8 cellular contexts compared by ENCODE assay signal in the genomic region with DNA sequence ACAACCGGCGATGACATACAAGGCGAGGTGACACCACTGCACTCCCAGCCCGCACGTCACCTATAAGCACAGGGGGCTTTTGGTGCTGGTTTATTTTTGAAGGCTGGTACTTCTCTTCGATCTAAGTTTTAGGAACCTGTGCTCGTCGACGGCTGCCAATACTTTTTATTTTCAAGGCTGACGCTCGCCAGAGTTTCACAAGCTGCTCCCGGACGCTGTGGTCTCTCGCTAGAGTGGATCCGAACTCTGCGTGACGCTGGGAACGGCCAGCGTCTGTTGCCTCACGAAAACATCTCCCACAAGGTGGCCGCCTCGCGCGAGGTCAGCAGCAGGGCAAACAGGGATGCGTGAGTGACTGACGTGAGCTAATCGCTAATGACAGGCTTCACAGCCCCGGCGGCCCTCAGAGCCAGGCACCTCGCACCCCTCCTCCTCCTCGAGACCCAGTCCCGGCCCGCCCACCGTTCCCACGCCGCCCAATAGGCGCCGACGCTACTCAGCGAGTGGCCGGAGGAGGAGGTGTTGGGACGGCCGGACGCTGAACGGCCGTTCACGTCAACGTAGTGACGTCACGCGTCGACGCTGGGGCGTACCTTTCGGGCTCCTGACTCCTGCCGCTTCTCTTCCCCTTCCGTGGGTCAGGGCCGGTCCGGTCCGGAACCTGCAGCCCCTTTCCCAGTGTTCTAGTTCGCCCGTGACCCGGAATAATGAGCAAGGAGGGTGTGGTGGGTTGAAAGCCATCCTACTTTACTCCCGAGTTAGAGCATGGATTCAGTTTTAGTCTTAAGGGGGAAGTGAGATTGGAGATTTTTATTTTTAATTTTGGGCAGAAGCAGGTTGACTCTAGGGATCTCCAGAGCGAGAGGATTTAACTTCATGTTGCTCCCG. TPM values are rescaled to one million over a fixed set of nuclear protein-coding genes. Genes with fewer than 3 reads are reported as not detected.
DNase-seq lines count a peak whose midpoint lies in the region; TF ChIP-seq lines count a peak whose summit lies in the region.

TSS of gene CLCN3 (plus strand) at position 621 of the 888 bp plus-strand sequence. CDS start 15,351 bp downstream, outside the sequence.

- peak; percentile 97 for DNase-seq in GM03348 (ENCODE audit: low spot score)
- DNase-seq in HFF-Myc (ENCODE audit: extremely low read depth, low read depth) = no peak
- peak; percentile 98 for DNase-seq in NAMALWA (ENCODE audit: low spot score)
- peak; percentile 94 for DNase-seq in SK-N-DZ (ENCODE audit: low spot score)
- peak; percentile 90 for DNase-seq in activated naive CD4-positive, alpha-beta T cell treated with anti-CD3 and anti-CD28 coated beads for 36 hours
- peak; percentile 96 for DNase-seq in foreskin melanocyte

- CTCF ChIA-PET in activated naive CD4-positive, alpha-beta T cell treated with anti-CD3 and anti-CD28 coated beads for 36 hours (lab: Charles Lee) = interaction anchor here (0.7 to 3.9 kb wide), 8 partner anchors 8 to 64 kb away, joined by 3 to 18 read pairs (median 3); no protein-coding TSS in a partner anchor

- H3K4me1 Mint-ChIP-seq in activated naive CD4-positive, alpha-beta T cell treated with anti-CD3 and anti-CD28 coated beads for 36 hours (ENCODE audit: low read depth) = peaks cover 59% of the 10 kb centered on the region

- H3K36me3 Mint-ChIP-seq in activated naive CD4-positive, alpha-beta T cell treated with anti-CD3 and anti-CD28 coated beads for 36 hours (ENCODE audit: low read depth) = peaks cover 1% of the 10 kb centered on the region

- intact Hi-C loops in activated naive CD4-positive, alpha-beta T cell treated with anti-CD3 and anti-CD28 coated beads for 36 hours (cut with micrococcal nuclease) = loop anchor here (1.0 to 2.0 kb wide), 4 partner anchors 8 to 1139 kb away; partner anchors contain the start of genes CBR4, DDX60L and NEK1

- peak within 1 kb of the TSS; percentile 91 for H3K27ac ChIP-seq in subcutaneous abdominal adipose tissue (ENCODE audit: low read depth, low read length)

- H3K9me3 ChIP-seq in neuron (ENCODE audit: low read length) (no peaks in the 10 kb centered on the region), subcutaneous abdominal adipose tissue (ENCODE audit: control insufficient read depth in 5 of 5, low read length in 5 of 5) (no peaks in the 10 kb centered on the region)

- H3K27ac Mint-ChIP-seq in activated naive CD4-positive, alpha-beta T cell treated with anti-CD3 and anti-CD28 coated beads for 36 hours = peak within 1 kb of the TSS; percentile 96

- H2AFZ ChIP-seq in neuron (ENCODE audit: low read depth, low read length) = peak within 1 kb of the TSS; percentile 80

- H3K27me3 ChIP-seq in neuron (ENCODE audit: insufficient read depth, low read length) (no peaks in the 10 kb centered on the region), subcutaneous abdominal adipose tissue (ENCODE audit: control insufficient read depth in 5 of 5, insufficient read depth in 4 of 5, low read length in 5 of 5) (peaks cover 0 to 5% (median 0%) of the 10 kb centered on the region in 5 donors)

- peak within 1 kb of the TSS; percentile 93 for H3K4me3 Mint-ChIP-seq in activated naive CD4-positive, alpha-beta T cell treated with anti-CD3 and anti-CD28 coated beads for 36 hours

- no peaks in the 10 kb centered on the region for H3K27me3 Mint-ChIP-seq in activated naive CD4-positive, alpha-beta T cell treated with anti-CD3 and anti-CD28 coated beads for 36 hours (ENCODE audit: low read depth)

- no peaks in the 10 kb centered on the region for H3K36me3 ChIP-seq in neuron (ENCODE audit: insufficient read depth, low read length)
- peaks cover 0 to 2% (median 0%) of the 10 kb centered on the region in 5 donors for H3K36me3 ChIP-seq in subcutaneous abdominal adipose tissue (ENCODE audit: control insufficient read depth in 5 of 5, insufficient read depth in 5 of 5, low read length in 5 of 5)

- H3K9me3 Mint-ChIP-seq in activated naive CD4-positive, alpha-beta T cell treated with anti-CD3 and anti-CD28 coated beads for 36 hours = no peaks in the 10 kb centered on the region

- H3K4me1 ChIP-seq in neuron (ENCODE audit: insufficient read depth, low read length) (peaks cover 9% of the 10 kb centered on the region), subcutaneous abdominal adipose tissue (ENCODE audit: control insufficient read depth in 5 of 5, insufficient read depth in 5 of 5, low read length in 5 of 5) (peaks cover 8 to 30% (median 29%) of the 10 kb centered on the region in 5 donors)

- peak within 1 kb of the TSS; percentile 87 to 96 (median 92) for H3K9ac ChIP-seq in subcutaneous abdominal adipose tissue (ENCODE audit: low read length in 5 of 5)

- H3K4me3 ChIP-seq in HFF-Myc (replicated peaks; ENCODE audit: low read depth, low read length) (peak within 1 kb of the TSS; percentile 79), neuron (ENCODE audit: low read length) (peak within 1 kb of the TSS; percentile 71), subcutaneous abdominal adipose tissue (ENCODE audit: low read depth in 1 of 5, low read length in 5 of 5) (peak within 1 kb of the TSS; percentile 78 to 96 (median 84))

- no peak for TF ChIP-seq CTCF in HFF-Myc (IDR thresholded peaks at IDR 0.05; ENCODE audit: low read depth, low read length, missing control alignments)

RNA-seq across cellular contexts. Expression of gene CLCN3, which starts in this region (rescaled TPM):
- polyA plus RNA-seq in SK-N-DZ (2014; cell fraction: cytosol; rRNA removed) = 16.5 and 18.3 TPM in 2 replicates
- 10.8 and 13.5 TPM in 2 replicates for polyA plus RNA-seq in SK-N-DZ (2014; cell fraction: nucleus; rRNA removed)
- total RNA-seq in activated naive CD4-positive, alpha-beta T cell treated with anti-CD3 and anti-CD28 coated beads for 36 hours = 10 to 100 TPM; 17.4 to 18.4 TPM
